14 cellular contexts compared by ENCODE assay signal in the genomic region with DNA sequence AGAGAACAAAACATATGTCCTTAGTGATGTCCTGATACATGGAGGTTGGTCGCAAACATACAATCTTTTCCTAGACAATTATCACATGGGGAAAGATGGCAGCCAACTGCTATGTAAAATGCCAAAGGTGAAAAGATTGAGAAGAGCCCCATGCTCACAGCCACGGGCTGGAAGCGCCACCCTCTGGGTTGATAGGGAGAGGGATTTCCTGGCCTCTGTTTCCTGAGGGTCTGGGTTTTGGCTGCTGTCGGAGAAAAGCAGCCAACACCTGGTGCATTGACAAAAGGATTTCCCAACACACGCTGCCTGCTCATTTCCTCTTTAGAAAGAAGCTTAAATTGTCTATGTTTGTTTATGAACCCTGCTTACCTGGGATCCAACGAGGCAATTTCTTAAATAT. TPM values are rescaled to one million over a fixed set of nuclear protein-coding genes. Genes with fewer than 3 reads are reported as not detected.
DNase-seq lines count a peak whose midpoint lies in the region; ATAC-seq, FAIRE-seq and TF ChIP-seq lines count a peak whose summit lies in the region.
"Had no signal": no experiment of that assay in that cellular context is flagged by ENCODE, and none has a peak within 500 bp of the region (broad histone marks: within the 10 kb centered on the region; RNA-seq: fewer than 3 reads in every experiment).

No MANE protein-coding gene starts in this region.

- H3K14ac ChIP-seq in H1 (ENCODE audit: insufficient read length): no peak overlapping the region

- no peak overlapping the region for H3K4me3 Mint-ChIP-seq in nephron progenitor cell

- H3K9ac ChIP-seq in H1 (replicated peaks in 1 of 4; ENCODE audit: extremely low read depth in 1 of 4, low read depth in 3 of 4, low read length in 3 of 4): no peak overlapping the region

- peak; percentile 80 for FAIRE-seq in H1 (lab: Jason Lieb, UNC)

- H2AFZ ChIP-seq in H1 (ENCODE audit: low read length): peak overlapping the region; percentile 77; the same call in 1 of the 2 replicates

- no peaks in the 10 kb centered on the region for H3K4me1 Mint-ChIP-seq in nephron progenitor cell

- no peak overlapping the region for H4K8ac ChIP-seq in H1 (ENCODE audit: extremely low read depth, insufficient read depth, low read length)

- no peak for TF ChIP-seq EP300 in H1 (IDR thresholded peaks at IDR 0.05; ENCODE audit: borderline replicate concordance in 1 of 2, low read depth in 2 of 2, low read length in 2 of 2)

- H3K9me3 Mint-ChIP-seq in nephron progenitor cell: no peaks in the 10 kb centered on the region

- H3K4me3 ChIP-seq in H1 (ENCODE audit: extremely low read depth in 1 of 4, insufficient read depth in 2 of 4, low read depth in 3 of 4, low read length in 4 of 4): no peak overlapping the region
- H3K4me3 ChIP-seq: ovary, SK-N-MC, uterus had no signal

- H3K23ac ChIP-seq in H1 (ENCODE audit: insufficient read length): no peak overlapping the region

- no peaks in the 10 kb centered on the region for H3K23me2 ChIP-seq in H1 (ENCODE audit: low read depth, low read length)

- no peak overlapping the region for H3K4me2 ChIP-seq in H1 (ENCODE audit: insufficient read depth in 1 of 2, low read depth in 2 of 2, low read length in 2 of 2)

- H2BK120ac ChIP-seq in H1 (replicated peaks; ENCODE audit: low read depth, low read length): no peak overlapping the region

- H3K27ac ChIP-seq in H1 (ENCODE audit: low read depth, low read length): no peak overlapping the region
- H3K27ac ChIP-seq: ovary, SK-N-MC, uterus had no signal

- no peak overlapping the region for H2BK12ac ChIP-seq in H1 (ENCODE audit: low read depth, low read length)

- peak; percentile 88 to 90 for TF ChIP-seq RAD21 in H1 (IDR thresholded peaks at IDR 0.05 in 1 of 2, conservative IDR thresholded peaks at IDR 0.05 in 1 of 2; ENCODE audit: low read depth in 2 of 2, low read length in 2 of 2)

- no peak overlapping the region for H2BK5ac ChIP-seq in H1 (ENCODE audit: low read depth, low read length)

- no peak overlapping the region for H3K27ac Mint-ChIP-seq in nephron progenitor cell

- H4K91ac ChIP-seq in H1 (replicated peaks; ENCODE audit: insufficient read length, low read length): no peak overlapping the region

- no peaks in the 10 kb centered on the region for H3K79me2 ChIP-seq in H1 (ENCODE audit: control insufficient read depth in 1 of 2, insufficient read depth in 2 of 2, low read length in 2 of 2)

- H4K20me1 ChIP-seq in H1 (replicated peaks in 1 of 2; ENCODE audit: control insufficient read depth in 1 of 2, insufficient read depth in 2 of 2, low read length in 2 of 2): no peaks in the 10 kb centered on the region

- peaks cover 0 to 3% (median 0%) of the 10 kb centered on the region in 4 experiments; a peak in 1 of 7 replicates for H3K4me1 ChIP-seq in H1 (replicated peaks in 1 of 4; ENCODE audit: control insufficient read depth in 3 of 4, insufficient read depth in 4 of 4, low read length in 3 of 4)
- H3K4me1 ChIP-seq: uterus had no signal

- POLR2A ChIA-PET in H1 (lab: Charles Lee; ENCODE audit: partially characterized antibody): interaction anchor here (1.0 kb wide), 1 partner anchor 12 kb away, joined by 3 read pairs; no protein-coding TSS in a partner anchor
- POLR2A ChIA-PET in GM10248 (lab: Yijun Ruan, JAX): no interaction called here

- H3K79me1 ChIP-seq in H1 (ENCODE audit: low read depth, low read length): no peaks in the 10 kb centered on the region

- no peak for ATAC-seq in GM18505 (IDR thresholded peaks at IDR 0.05; ENCODE audit: unreplicated experiment)

- no peaks in the 10 kb centered on the region for H3K36me3 Mint-ChIP-seq in nephron progenitor cell (ENCODE audit: low read depth)

- H3K27me3 Mint-ChIP-seq in nephron progenitor cell (ENCODE audit: low read depth, poor library complexity): peaks cover 25% of the 10 kb centered on the region

- H3K9me3 ChIP-seq in H1 (ENCODE audit: insufficient read depth in 2 of 2, low read depth in 1 of 2, low read length in 1 of 2): no peaks in the 10 kb centered on the region
- H3K9me3 ChIP-seq: ovary, uterus had no signal

- H4K5ac ChIP-seq in H1 (ENCODE audit: insufficient read length, low read depth, low read length): no peak overlapping the region

- 42% methylated on average over 6 of the region's 6 CpGs; no CpG with 5 or more reads in 1 of the 2 experiments for WGBS in H1 (ENCODE audit: extremely low coverage in 1 of 2, insufficient coverage in 1 of 2, insufficient read length in 1 of 2, insufficient replicate concordance in 2 of 2, low coverage in 1 of 2, low lambda C conversion rate in 2 of 2, missing lambda C conversion rate in 1 of 2), 2 experiments

- no peak overlapping the region for H3K18ac ChIP-seq in H1 (ENCODE audit: extremely low read depth, low read length)

- H2BK20ac ChIP-seq in H1 (ENCODE audit: low read length): no peak overlapping the region

- CTCF ChIA-PET in H1 (lab: Charles Lee; ENCODE audit: partially characterized antibody) (interaction anchor here (0.6 to 3.8 kb wide), 22 partner anchors 9 to 520 kb away, joined by 3 to 26 read pairs (median 4); no protein-coding TSS in a partner anchor), GM10248 (lab: Yijun Ruan, JAX) (interaction anchor here (3.3 kb wide), 1 partner anchor 98 kb away, joined by 8 read pairs; no protein-coding TSS in a partner anchor)

- H3K27me3 ChIP-seq in H1 (replicated peaks in 1 of 4; ENCODE audit: control insufficient read depth in 3 of 4, extremely low read depth in 1 of 4, insufficient read depth in 3 of 4, low read length in 3 of 4): no peaks in the 10 kb centered on the region
- H3K27me3 ChIP-seq: ovary, uterus had no signal

- H2AK5ac ChIP-seq in H1 (ENCODE audit: low read depth, low read length): no peak overlapping the region

- H2BK15ac ChIP-seq in H1 (ENCODE audit: low read length): no peak overlapping the region

- TF ChIP-seq POLR2A in H1 (IDR thresholded peaks at IDR 0.05; ENCODE audit: control extremely low read depth in 1 of 2, low read depth in 2 of 2, low read length in 2 of 2) (no peak), GM18505 (IDR thresholded peaks at IDR 0.05; ENCODE audit: borderline replicate concordance, extremely low read depth, insufficient read depth, insufficient read length) (no peak)

- DNase-seq in NCI-H748 (lab: John Stamatoyannopoulos, UW; ENCODE audit: unreplicated experiment) (peak; percentile 0), NCI-H748 treated with DMSO at 0.1 percent for 48 hours (lab: John Stamatoyannopoulos, UW) (no peak), Kasumi-1 (lab: John Stamatoyannopoulos, UW) (peak; percentile 24 to 29), H1 (ENCODE audit: low read depth in 1 of 2, low spot score in 2 of 2) (peak in 1 of 2 experiments; percentile 59), nephron progenitor cell (peak; percentile 13), SKM-1 treated with dmso at 0.1 percent for 144 hours (lab: John Stamatoyannopoulos, UW; ENCODE audit: unreplicated experiment) (no peak), GM10248 (ENCODE audit: extremely low spot score) (no peak)
- DNase-seq: anterior cingulate cortex; effector memory CD4-positive, alpha-beta T cell; NCI-H524 treated with DMSO at 0.1 percent for 48 hours; ovary had no signal

- no peak overlapping the region for H3K4ac ChIP-seq in H1 (replicated peaks; ENCODE audit: insufficient read length, low read depth, low read length)

- peak; percentile 63 to 81 (median 73) for TF ChIP-seq CTCF in H1 (IDR thresholded peaks at IDR 0.05; ENCODE audit: control extremely low read depth in 1 of 3, insufficient read depth in 1 of 3, low read depth in 1 of 3, low read length in 3 of 3)
- TF ChIP-seq CTCF in nephron progenitor cell (IDR thresholded peaks at IDR 0.05): peak; percentile 19
- TF ChIP-seq CTCF in GM10248 (IDR thresholded peaks at IDR 0.05; ENCODE audit: control extremely low read depth, extremely low read depth, low read depth, missing control alignments): no peak

- no peaks in the 10 kb centered on the region for H3K36me3 ChIP-seq in H1 (ENCODE audit: control insufficient read depth in 2 of 4, insufficient read depth in 4 of 4, low read length in 3 of 4)
- H3K36me3 ChIP-seq: ovary, uterus had no signal

- no peak overlapping the region for H3K56ac ChIP-seq in H1 (replicated peaks; ENCODE audit: insufficient read length, low read depth, low read length)

TF ChIP-seq in H1, 55 proteins besides CTCF, POLR2A, EP300 and RAD21:
- no peak for TF ChIP-seq SP1 (IDR thresholded peaks at IDR 0.05; ENCODE audit: low read depth, low read length)
- TF ChIP-seq TCF12 (IDR thresholded peaks at IDR 0.05; ENCODE audit: low read depth, low read length): 0 out of 2 replicates have a peak, but pooled peaks have one; percentile 26
- peak; percentile 64; the same call in 1 of the 2 replicates for TF ChIP-seq CEBPB (IDR thresholded peaks at IDR 0.05; ENCODE audit: low read depth, low read length)
- TF ChIP-seq KDM5A (IDR thresholded peaks at IDR 0.05; ENCODE audit: low read length): no peak
- peak; percentile 83 for TF ChIP-seq YY1 (IDR thresholded peaks at IDR 0.05; ENCODE audit: low read depth, low read length)

RNA-seq across cellular contexts. Expression of gene ITIH5, which starts 43.8 kb away (rescaled TPM):
- total RNA-seq in H1 (2021; fragmentation: NEBNext Ultra II Directional; extraction: Animal tissue kit (Norgen Biotek cat#: 25700)): 7.6 and 9.8 TPM in 2 replicates
- 5.8 and 6.5 TPM in 2 replicates for polyA plus RNA-seq in H1 (2011; rRNA removed)
- 6.3 TPM for polyA plus RNA-seq in H1 (2011; cell fraction: cytosol; rRNA removed)
- polyA plus RNA-seq in H1 (2011; cell fraction: nucleus; rRNA removed): 10.2 TPM
- 5.3 to 6.6 TPM (median 5.6 TPM) in 4 replicates for polyA plus RNA-seq in H1 (2012, experiment 1 of 2)
- polyA plus RNA-seq in H1 (2012, experiment 2 of 2): 1.4 TPM
- polyA plus RNA-seq in H1 (2013, experiment 1 of 2): 10.6 TPM
- 11.8 TPM for polyA plus RNA-seq in H1 (2013, experiment 2 of 2)
- polyA minus RNA-seq in H1 (2011; rRNA and poly(A)+ RNA removed): 8.4 and 8.7 TPM in 2 replicates
- 3.1 TPM for polyA minus RNA-seq in H1 (2011; cell fraction: cytosol; rRNA and poly(A)+ RNA removed)
- polyA minus RNA-seq in H1 (2011; cell fraction: nucleus; rRNA and poly(A)+ RNA removed): 5.8 TPM

Comparison
In these comparisons a context has a peak if more than half of its experiments do, and no peak if none do; other contexts are left out.
1. DNase-seq: peak in NCI-H748 (single experiment), Kasumi-1 (2 of 2) and nephron progenitor cell (single experiment); none in NCI-H748 treated with DMSO at 0.1 percent for 48 hours (single experiment), SKM-1 treated with dmso at 0.1 percent for 144 hours (single experiment) and GM10248 (single experiment).